ENCODE assay signal across 1 cellular context in genomic region chr1:26295194-26296138, GRCh38.
TF ChIP-seq lines count a peak whose summit lies in the region.

No MANE protein-coding gene starts in this region.

TF ChIP-seq in IMR-90, 13 proteins besides CTCF, POLR2A, EP300 and RAD21 (continued from another document):
- TF ChIP-seq NFE2L2 (IDR thresholded peaks at IDR 0.05; ENCODE audit: low read depth, low read length): no peak
- no peak for TF ChIP-seq ELK1 (IDR thresholded peaks at IDR 0.05; ENCODE audit: borderline replicate concordance, low read depth, low read length)
- no peak for TF ChIP-seq FOS (IDR thresholded peaks at IDR 0.05; ENCODE audit: low read depth, low read length)
TF ChIP-seq in IMR-90: peak in this region for 0.
